In the genomic region with DNA sequence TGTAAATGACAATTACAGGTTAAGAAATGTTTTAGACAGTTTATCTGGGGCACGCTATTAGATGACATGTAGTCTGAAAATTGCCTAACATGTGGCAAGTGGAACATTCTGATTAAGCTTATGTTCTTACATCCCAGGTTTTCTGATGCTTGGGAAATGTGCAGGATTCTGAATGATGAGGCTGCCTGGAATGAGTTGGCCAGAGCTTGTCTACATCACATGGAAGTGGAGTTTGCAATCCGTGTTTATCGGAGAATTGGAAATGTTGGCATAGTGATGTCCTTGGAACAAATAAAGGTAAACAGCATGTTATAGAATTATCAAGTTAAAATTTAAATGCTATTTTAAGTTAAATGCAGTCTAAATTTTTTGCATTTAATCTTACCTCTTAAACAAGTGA, we compare ENCODE assay signal across 26 cellular contexts.
"Had no signal": no experiment of that assay in that cellular context is flagged by ENCODE, and none has a peak within 500 bp of the region (broad histone marks: within the 10 kb centered on the region; RNA-seq: fewer than 3 reads in every experiment).

No MANE protein-coding gene starts in this region.

- DNase-seq: activated CD4-positive, alpha-beta memory T cell treated with anti-CD3 and anti-CD28 coated beads for 36 hours; activated CD4-positive, alpha-beta T cell treated with anti-CD3 and anti-CD28 coated beads for 36 hours; activated CD4-positive, alpha-beta T cell treated with anti-CD3 and anti-CD28 coated beads, Interleukin-2, amount 10 ng/mL, durations not matched to agents 24 days and 14 days; activated CD4-positive, CD25-positive, alpha-beta regulatory T cell; activated CD4-positive, CD25-positive, alpha-beta regulatory T cell treated with anti-CD3 and anti-CD28 coated beads, Interleukin-2, amount 50 U/mL, for 72 hours; activated CD8-positive, alpha-beta memory T cell treated with anti-CD3 and anti-CD28 coated beads, Interleukin-2, amount 10 ng/mL, durations not matched to agents 7 days and 5 days; activated CD8-positive, alpha-beta memory T cell treated with anti-CD3 and anti-CD28 coated beads, Interleukin-2, amount 50 U/mL, for 4 hours; activated CD8-positive, alpha-beta T cell treated with anti-CD3 and anti-CD28 coated beads, Interleukin-2, amount 10 ng/mL, durations not matched to agents 7 days and 5 days; activated effector memory CD4-positive, alpha-beta T cell treated with anti-CD3 and anti-CD28 coated beads, Interleukin-2, amount 50 U/mL, for 16 hours; activated naive CD4-positive, alpha-beta T cell treated with anti-CD3 and anti-CD28 coated beads for 36 hours; activated naive CD8-positive, alpha-beta T cell treated with anti-CD3 and anti-CD28 coated beads for 36 hours; activated naive CD8-positive, alpha-beta T cell treated with anti-CD3 and anti-CD28 coated beads, Interleukin-2, amount 50 U/mL, for 24 hours; activated T-cell treated with anti-CD3 and anti-CD28 coated beads, Interleukin-2, amount 50 U/mL, for 1 hour; activated T-cell treated with anti-CD3 and anti-CD28 coated beads, Interleukin-2, amount 50 U/mL, for 48 hours; adrenal gland; brain microvascular endothelial cell; dorsolateral prefrontal cortex; effector memory CD4-positive, alpha-beta T cell; endodermal cell; foreskin fibroblast; T-helper 1 cell; T-helper 17 cell; T1000 had no signal

- ATAC-seq: activated CD4-positive, alpha-beta T cell treated with anti-CD3 and anti-CD28 coated beads for 36 hours; activated CD8-positive, alpha-beta memory T cell treated with anti-CD3 and anti-CD28 coated beads, Interleukin-2, amount 10 ng/mL, durations not matched to agents 7 days and 5 days; activated CD8-positive, alpha-beta T cell treated with anti-CD3 and anti-CD28 coated beads, Interleukin-2, amount 10 ng/mL, durations not matched to agents 7 days and 5 days; activated naive CD8-positive, alpha-beta T cell treated with anti-CD3 and anti-CD28 coated beads, Interleukin-2, amount 50 U/mL, for 24 hours; esophagus mucosa; T-helper 17 cell had no signal

- H3K27ac ChIP-seq: adrenal gland, ascending aorta, brain microvascular endothelial cell, coronary artery, dorsolateral prefrontal cortex had no signal

- H3K36me3 ChIP-seq: brain microvascular endothelial cell had no signal

- H3K4me1 ChIP-seq: adrenal gland had no signal

- H3K9me3 ChIP-seq: adrenal gland, ascending aorta had no signal

- H3K4me3 ChIP-seq: adrenal gland, ascending aorta, coronary artery, dorsolateral prefrontal cortex had no signal

- H3K27me3 ChIP-seq: adrenal gland, ascending aorta, brain microvascular endothelial cell, dorsolateral prefrontal cortex had no signal
